Comparison of ENCODE assay signal across 20 cellular contexts in the genomic region with DNA sequence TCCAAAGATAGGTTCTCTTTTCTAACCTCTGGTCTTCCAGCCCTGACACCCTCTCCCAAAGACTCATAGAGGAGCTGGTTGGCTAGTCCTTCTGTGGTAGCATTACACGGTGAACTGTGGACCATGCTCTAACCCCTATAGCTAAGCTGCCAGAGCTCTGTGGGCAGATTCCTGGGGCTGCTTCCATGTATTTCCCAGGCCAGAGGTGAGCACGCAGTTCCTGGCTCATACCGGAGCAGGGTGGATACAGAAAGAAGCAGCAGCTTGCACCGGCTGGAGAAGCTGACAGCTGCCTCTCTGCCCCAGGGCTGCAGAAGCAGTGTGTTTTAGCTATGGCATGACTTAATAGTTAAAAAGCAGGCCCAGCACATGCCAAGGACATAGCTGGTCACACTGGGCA.
DNase-seq lines count a peak whose midpoint lies in the region; ATAC-seq, FAIRE-seq and TF ChIP-seq lines count a peak whose summit lies in the region.
"Had no signal": no experiment of that assay in that cellular context is flagged by ENCODE, and none has a peak within 500 bp of the region (broad histone marks: within the 10 kb centered on the region; RNA-seq: fewer than 3 reads in every experiment).

No MANE protein-coding gene starts in this region.

- no peak for FAIRE-seq in small intestine (lab: Jason Lieb, UNC)
- FAIRE-seq: GM12891, GM18507, H54 had no signal

- no peak for TF ChIP-seq CTCF in glutamatergic neuron (IDR thresholded peaks at IDR 0.05; ENCODE audit: partially characterized antibody, unreplicated experiment)
- no peak for TF ChIP-seq CTCF in neural cell (IDR thresholded peaks at IDR 0.05; ENCODE audit: poor library complexity, severe bottlenecking)
- TF ChIP-seq CTCF in prostate gland (IDR thresholded peaks at IDR 0.05) = no peak

- no peaks in the 10 kb centered on the region for H3K36me3 Mint-ChIP-seq in glutamatergic neuron (ENCODE audit: unreplicated experiment)
- H3K36me3 Mint-ChIP-seq: CD4-positive, alpha-beta memory T cell had no signal

- H3K27me3 Mint-ChIP-seq in glutamatergic neuron (ENCODE audit: unreplicated experiment) = peaks cover 5% of the 10 kb centered on the region

- TF ChIP-seq RAD21 in neural cell (conservative IDR thresholded peaks at IDR 0.05) = no peak

- no peaks in the 10 kb centered on the region for H3K9me3 Mint-ChIP-seq in glutamatergic neuron (ENCODE audit: unreplicated experiment)
- H3K9me3 Mint-ChIP-seq: CD4-positive, alpha-beta memory T cell; HFFc6 had no signal

- H3K27ac Mint-ChIP-seq in glutamatergic neuron (ENCODE audit: unreplicated experiment) = no peak overlapping the region
- H3K27ac Mint-ChIP-seq: CD4-positive, alpha-beta memory T cell; HFFc6 had no signal

- no peaks in the 10 kb centered on the region for H4K20me1 ChIP-seq in neural cell (ENCODE audit: insufficient read depth)

- H3K27me3 ChIP-seq in neural cell (ENCODE audit: insufficient read depth, low read depth, low read length) (no peaks in the 10 kb centered on the region), small intestine (ENCODE audit: control insufficient read depth in 2 of 2, insufficient read depth in 2 of 2, low read length in 2 of 2) (no peaks in the 10 kb centered on the region), prostate gland (replicated peaks; ENCODE audit: insufficient read depth) (no peaks in the 10 kb centered on the region)

- no peak overlapping the region for H3K4me3 Mint-ChIP-seq in glutamatergic neuron (ENCODE audit: unreplicated experiment)
- H3K4me3 Mint-ChIP-seq: CD4-positive, alpha-beta memory T cell; HFFc6 had no signal

- peak overlapping the region; percentile 36 for H3K9ac ChIP-seq in neural cell (ENCODE audit: low read length)

- H3K4me2 ChIP-seq in neural cell (ENCODE audit: low read length) = no peak overlapping the region

- H3K4me3 ChIP-seq in neural cell (ENCODE audit: low read length) (no peak overlapping the region), small intestine (ENCODE audit: low read depth in 1 of 2, low read length in 2 of 2) (no peak overlapping the region), prostate gland (no peak overlapping the region)
- H3K4me3 ChIP-seq: HAP-1 had no signal

- H3K4me1 Mint-ChIP-seq in glutamatergic neuron (ENCODE audit: low read depth, unreplicated experiment) = peaks cover 10% of the 10 kb centered on the region

- H3K4me1 ChIP-seq in small intestine (ENCODE audit: control insufficient read depth in 2 of 2, insufficient read depth in 1 of 2, low read depth in 1 of 2, low read length in 1 of 2) (no peaks in the 10 kb centered on the region), prostate gland (replicated peaks) (peaks cover 2% of the 10 kb centered on the region)

- TF ChIP-seq EP300 in neural cell (conservative IDR thresholded peaks at IDR 0.05; ENCODE audit: poor library complexity, severe bottlenecking) = no peak

- no peaks in the 10 kb centered on the region for H3K36me3 ChIP-seq in neural cell (ENCODE audit: insufficient read depth, low read length)
- H3K36me3 ChIP-seq in small intestine (ENCODE audit: control insufficient read depth in 2 of 2, insufficient read depth in 2 of 2, low read length in 2 of 2) = no peaks in the 10 kb centered on the region
- H3K36me3 ChIP-seq in prostate gland = no peaks in the 10 kb centered on the region
- H3K36me3 ChIP-seq: HAP-1 had no signal

- no peak overlapping the region for H2AFZ ChIP-seq in neural cell (ENCODE audit: low read depth, low read length)

- intact Hi-C loops in left ventricle myocardium superior (cut with micrococcal nuclease) = loop anchor here (2.0 kb wide), 1 partner anchor 131 kb away; no protein-coding TSS in a partner anchor
- intact Hi-C loops in prostate gland (cut with DNase I) = loop anchor here (1.0 to 10.0 kb wide), 2 partner anchors 130 to 223 kb away; no protein-coding TSS in a partner anchor

- no peak for ATAC-seq in left ventricle myocardium superior

- H3K9me2 ChIP-seq in neural cell (ENCODE audit: insufficient read depth, low read length) = no peaks in the 10 kb centered on the region

- H3K79me2 ChIP-seq in neural cell (replicated peaks; ENCODE audit: insufficient read depth, low read length) = no peaks in the 10 kb centered on the region

- H3K27ac ChIP-seq in neural cell (ENCODE audit: low read length) (peak overlapping the region; percentile 44), small intestine (ENCODE audit: low read depth in 1 of 2, low read length in 1 of 2) (no peak overlapping the region), prostate gland (no peak overlapping the region)

- 20 to 64% (median 46%) methylated on average over 4 of the region's 4 CpGs for WGBS in small intestine, 3 donors
- WGBS in prostate gland = 90% methylated on average over 4 of the region's 4 CpGs

- H3K9me3 ChIP-seq in neural cell (ENCODE audit: low read length) (no peaks in the 10 kb centered on the region), small intestine (ENCODE audit: control insufficient read depth, low read depth) (no peaks in the 10 kb centered on the region), prostate gland (no peaks in the 10 kb centered on the region)
- H3K9me3 ChIP-seq: HAP-1 had no signal

- H3F3A ChIP-seq in neural cell (ENCODE audit: insufficient read depth, low read length, poor library complexity, severe bottlenecking) = no peaks in the 10 kb centered on the region

- DNase-seq in NCI-H69 (lab: John Stamatoyannopoulos, UW) (peak; percentile 63), glutamatergic neuron (peak; percentile 39), small intestine (peak; percentile 58), left ventricle myocardium superior (no peak), prostate gland (ENCODE audit: low spot score) (no peak)
- no peak for DNase-seq in activated CD4-positive, alpha-beta T cell treated with anti-CD3 and anti-CD28 coated beads, Interleukin-2, amount 50 U/mL, for 4 hours
- DNase-seq: C1 segment of cervical spinal cord; Calu3; CD4-positive, alpha-beta memory T cell; COR-L47; DMS53; DMS79 treated with DMSO at 0.1 percent for 48 hours; GF-D8; GOT3; HFFc6 had no signal

- TF ChIP-seq POLR2A in prostate gland (IDR thresholded peaks at IDR 0.05) = no peak

TF ChIP-seq in neural cell, 6 proteins besides CTCF, POLR2A, EP300 and RAD21:
- TF ChIP-seq SMC3 (conservative IDR thresholded peaks at IDR 0.05; ENCODE audit: poor library complexity) (no peak), MXI1 (conservative IDR thresholded peaks at IDR 0.05; ENCODE audit: poor library complexity, severe bottlenecking) (no peak), TAF1 (IDR thresholded peaks at IDR 0.05; ENCODE audit: low read depth) (no peak), EZH2 (IDR thresholded peaks at IDR 0.05; ENCODE audit: borderline replicate concordance, insufficient read depth, low read length, poor library complexity, severe bottlenecking) (no peak)

Comparison
In these comparisons a context has a peak if more than half of its experiments do, and no peak if none do; other contexts are left out.
1. DNase-seq: peak in NCI-H69 (single experiment), glutamatergic neuron (single experiment) and small intestine (single experiment); none in left ventricle myocardium superior (single experiment), activated CD4-positive, alpha-beta T cell treated with anti-CD3 and anti-CD28 coated beads, Interleukin-2, amount 50 U/mL, for 4 hours (0 of 2) and prostate gland (single experiment).